18 cellular contexts compared by ENCODE assay signal in genomic region chr3:26522919-26523318, GRCh38.
DNase-seq lines count a peak whose midpoint lies in the region; ATAC-seq and TF ChIP-seq lines count a peak whose summit lies in the region.
"Had no signal": no experiment of that assay in that cellular context is flagged by ENCODE, and none has a peak within 500 bp of the region (broad histone marks: within the 10 kb centered on the region; RNA-seq: fewer than 3 reads in every experiment).

No MANE protein-coding gene starts in this region.

- peak; percentile 74 for ATAC-seq in WTC11
- no peak for ATAC-seq in HG02981 (IDR thresholded peaks at IDR 0.05; ENCODE audit: unreplicated experiment)
- no peak for ATAC-seq in Right ventricle myocardium superior (ENCODE audit: poor library complexity)
- ATAC-seq: A549 had no signal

- H3K27me3 Mint-ChIP-seq in H9 (ENCODE audit: low read depth) (no peaks in the 10 kb centered on the region), WTC11 (ENCODE audit: low read depth) (no peaks in the 10 kb centered on the region; the same call in 1 of the 2 replicates)
- H3K27me3 Mint-ChIP-seq: CD4-positive, alpha-beta memory T cell had no signal

- H3K27ac ChIP-seq in H9 (ENCODE audit: insufficient read length, low read depth, low read length) (no peak overlapping the region), mesendoderm (ENCODE audit: low read depth, low read length) (no peak overlapping the region)
- H3K27ac ChIP-seq: 22Rv1, A549, BLaER1, HL-60 had no signal

- H3K4me1 Mint-ChIP-seq in H9 (no peaks in the 10 kb centered on the region), WTC11 (no peaks in the 10 kb centered on the region)
- H3K4me1 Mint-ChIP-seq: CD14-positive monocyte; CD4-positive, alpha-beta memory T cell had no signal

- H3K23ac ChIP-seq in H9 (ENCODE audit: insufficient read length, low read depth, low read length) (no peak overlapping the region), mesendoderm (ENCODE audit: low read length) (no peak overlapping the region)

- no peak overlapping the region for H3K18ac ChIP-seq in H9 (ENCODE audit: insufficient read length, low read depth, low read length)
- H3K18ac ChIP-seq in mesendoderm (ENCODE audit: low read length) = no peak overlapping the region

- H3K79me1 ChIP-seq in H9 (ENCODE audit: insufficient read depth, low read depth, low read length, poor library complexity, severe bottlenecking) (no peaks in the 10 kb centered on the region), mesendoderm (ENCODE audit: low read length) (no peaks in the 10 kb centered on the region)

- DNase-seq in DMS53 (lab: John Stamatoyannopoulos, UW) = peak; percentile 0
- no peak for DNase-seq in DMS53 treated with DMSO at 0.1 percent for 48 hours (lab: John Stamatoyannopoulos, UW; ENCODE audit: unreplicated experiment)
- DNase-seq in H9 = no peak
- DNase-seq in WTC11 (ENCODE audit: low spot score) = no peak
- DNase-seq in mesendoderm = peak; percentile 59
- DNase-seq in Right ventricle myocardium superior = no peak
- DNase-seq: Calu3; CD4-positive, alpha-beta memory T cell; DMS 273 treated with DMSO at 0.1 percent for 48 hours; DMS79 treated with DMSO at 0.1 percent for 48 hours; GF-D8; HCEC 1CT had no signal

- H2BK20ac ChIP-seq in H9 (ENCODE audit: low read depth, low read length, poor library complexity, severe bottlenecking) = no peak overlapping the region

- H2BK5ac ChIP-seq in H9 (ENCODE audit: insufficient read length, low read length) (no peak overlapping the region), mesendoderm (ENCODE audit: low read length) (no peak overlapping the region)

- H3K36me3 Mint-ChIP-seq in H9 (ENCODE audit: insufficient read depth in 1 of 3, low read depth in 3 of 3) (peaks cover 6 to 9% (median 8%) of the 10 kb centered on the region in 3 experiments; a peak in 5 of 7 replicates), WTC11 (peaks cover 19% of the 10 kb centered on the region)
- H3K36me3 Mint-ChIP-seq: CD14-positive monocyte; CD4-positive, alpha-beta memory T cell had no signal

- intact Hi-C loops in Right ventricle myocardium superior (cut with DNase I) = no loop called here

- H3T11ph ChIP-seq in H9 (ENCODE audit: low read length) = no peak overlapping the region

- no CpG with 5 or more reads among the region's 1 CpG for WGBS in H9 (ENCODE audit: extremely low coverage, insufficient read length, low lambda C conversion rate)
- no CpG with 5 or more reads among the region's 1 CpG for WGBS in mesendoderm (ENCODE audit: extremely low coverage, insufficient coverage, low lambda C conversion rate)

- no peak overlapping the region for H3K4me3 ChIP-seq in mesendoderm (ENCODE audit: low read length)
- H3K4me3 ChIP-seq: A549, BLaER1 had no signal

- no peaks in the 10 kb centered on the region for H3K23me2 ChIP-seq in H9 (ENCODE audit: insufficient read length, low read depth, low read length, poor library complexity, severe bottlenecking)

- H3K4me3 Mint-ChIP-seq in H9 (no peak overlapping the region), WTC11 (no peak overlapping the region)
- H3K4me3 Mint-ChIP-seq: CD14-positive monocyte; CD4-positive, alpha-beta memory T cell had no signal

- H3K79me2 ChIP-seq in H9 (ENCODE audit: insufficient read depth, low read length) = no peaks in the 10 kb centered on the region
- H3K79me2 ChIP-seq in mesendoderm (ENCODE audit: control insufficient read depth, insufficient read depth, low read length) = no peaks in the 10 kb centered on the region

- H2BK15ac ChIP-seq in H9 (ENCODE audit: low read depth, low read length) (no peak overlapping the region), mesendoderm (replicated peaks; ENCODE audit: low read depth) (no peak overlapping the region)

- no peak overlapping the region for H2BK12ac ChIP-seq in H9 (ENCODE audit: insufficient read length, low read depth, low read length)

- H4K91ac ChIP-seq in H9 (ENCODE audit: insufficient read length, low read depth, low read length) = no peak overlapping the region

- H4K5ac ChIP-seq in H9 (ENCODE audit: insufficient read length, low read depth, low read length) (no peak overlapping the region), mesendoderm (ENCODE audit: low read length) (no peak overlapping the region)

- H4K8ac ChIP-seq in H9 (replicated peaks; ENCODE audit: insufficient read length, low read depth, low read length) (no peak overlapping the region), mesendoderm (ENCODE audit: low read depth, low read length) (no peak overlapping the region)

- no peaks in the 10 kb centered on the region for H3K27me3 ChIP-seq in H9 (ENCODE audit: insufficient read depth, low read length)
- H3K27me3 ChIP-seq in mesendoderm (ENCODE audit: insufficient read depth, low read length, poor library complexity) = no peaks in the 10 kb centered on the region
- H3K27me3 ChIP-seq: BLaER1 had no signal

- CTCF ChIA-PET in WTC11 (lab: Charles Lee) = no interaction called here

- H3K9ac ChIP-seq in H9 (ENCODE audit: extremely low read depth, insufficient read length, low read length) = no peak overlapping the region
- no peak overlapping the region for H3K9ac ChIP-seq in mesendoderm (ENCODE audit: low read length)
- H3K9ac ChIP-seq: BLaER1 had no signal

- H3K9me3 Mint-ChIP-seq in H9 = peaks cover 14 to 27% of the 10 kb centered on the region in 2 experiments
- H3K9me3 Mint-ChIP-seq in WTC11 = peaks cover 43% of the 10 kb centered on the region

- no peak overlapping the region for H3K4me2 ChIP-seq in H9 (ENCODE audit: insufficient read depth, insufficient read length, low read length)
- H3K4me2 ChIP-seq in mesendoderm (ENCODE audit: low read length) = no peak overlapping the region
- H3K4me2 ChIP-seq: A549, BLaER1 had no signal

- H2AK5ac ChIP-seq in H9 (ENCODE audit: insufficient read length, low read length) (no peak overlapping the region), mesendoderm (ENCODE audit: low read length) (no peak overlapping the region)

- H3K4ac ChIP-seq in H9 (ENCODE audit: low read depth, low read length) (no peak overlapping the region), mesendoderm (ENCODE audit: low read depth, low read length) (no peak overlapping the region)

- H3K4me1 ChIP-seq in H9 (ENCODE audit: insufficient read depth, low read length) (no peaks in the 10 kb centered on the region), mesendoderm (ENCODE audit: control insufficient read depth, low read depth, low read length) (no peaks in the 10 kb centered on the region)
- H3K4me1 ChIP-seq: A549, BLaER1 had no signal

- TF ChIP-seq CTCF in H9 (conservative IDR thresholded peaks at IDR 0.05) (peak; percentile 27; the same call in 2 of the 3 replicates), WTC11 (IDR thresholded peaks at IDR 0.05) (no peak)

- H3K36me3 ChIP-seq in mesendoderm (ENCODE audit: control insufficient read depth, insufficient read depth, low read length) = no peaks in the 10 kb centered on the region
- H3K36me3 ChIP-seq: BLaER1 had no signal

- no peak overlapping the region for H3K27ac Mint-ChIP-seq in H9
- H3K27ac Mint-ChIP-seq in WTC11 = no peak overlapping the region
- H3K27ac Mint-ChIP-seq: CD14-positive monocyte; CD4-positive, alpha-beta memory T cell had no signal

- H2BK120ac ChIP-seq in H9 (ENCODE audit: low read depth, low read length, poor library complexity, severe bottlenecking) (no peak overlapping the region), mesendoderm (ENCODE audit: low read depth, low read length) (no peak overlapping the region)

- POLR2A ChIA-PET in WTC11 (lab: Charles Lee) = no interaction called here

- no peaks in the 10 kb centered on the region for H4K20me1 ChIP-seq in H9 (ENCODE audit: control insufficient read depth, insufficient read depth, insufficient read length)
- H4K20me1 ChIP-seq: BLaER1 had no signal

- no peak overlapping the region for H3K14ac ChIP-seq in H9 (ENCODE audit: insufficient read depth, low read length)

- H3K9me3 ChIP-seq in H9 (ENCODE audit: control insufficient read depth, low read depth, low read length) = no peaks in the 10 kb centered on the region
- H3K9me3 ChIP-seq: A549 had no signal

- H2AFZ ChIP-seq in H9 (ENCODE audit: low read length) = no peak overlapping the region

- H3K56ac ChIP-seq in H9 (ENCODE audit: insufficient read length, low read depth, low read length) (no peak overlapping the region), mesendoderm (ENCODE audit: low read length) (no peak overlapping the region)

TF ChIP-seq in WTC11, 78 proteins besides CTCF, POLR2A, EP300 and RAD21 (continues in another document):
- TF ChIP-seq MXD4 (CRISPR knock-in tag; IDR thresholded peaks at IDR 0.05; ENCODE audit: borderline replicate concordance) (no peak), NFYB (CRISPR knock-in tag; conservative IDR thresholded peaks at IDR 0.05; ENCODE audit: low read depth) (no peak), ZNF396 (CRISPR knock-in tag; IDR thresholded peaks at IDR 0.05; ENCODE audit: borderline replicate concordance) (no peak), NR1H2 (CRISPR knock-in tag; IDR thresholded peaks at IDR 0.05) (no peak), OVOL2 (CRISPR knock-in tag; IDR thresholded peaks at IDR 0.05; ENCODE audit: borderline replicate concordance) (no peak), NFE2L1 (CRISPR knock-in tag; IDR thresholded peaks at IDR 0.05) (no peak), USF2 (CRISPR knock-in tag; IDR thresholded peaks at IDR 0.05) (no peak), NR2C2 (CRISPR knock-in tag; IDR thresholded peaks at IDR 0.05) (no peak)

Comparison
In these comparisons a context has a peak if more than half of its experiments do, and no peak if none do; other contexts are left out.
1. DNase-seq: peak in DMS53 (single experiment) and mesendoderm (single experiment); none in DMS53 treated with DMSO at 0.1 percent for 48 hours (single experiment), H9 (single experiment), WTC11 (single experiment) and Right ventricle myocardium superior (single experiment).